ENCODE assay signal across 9 cellular contexts in the genomic region with DNA sequence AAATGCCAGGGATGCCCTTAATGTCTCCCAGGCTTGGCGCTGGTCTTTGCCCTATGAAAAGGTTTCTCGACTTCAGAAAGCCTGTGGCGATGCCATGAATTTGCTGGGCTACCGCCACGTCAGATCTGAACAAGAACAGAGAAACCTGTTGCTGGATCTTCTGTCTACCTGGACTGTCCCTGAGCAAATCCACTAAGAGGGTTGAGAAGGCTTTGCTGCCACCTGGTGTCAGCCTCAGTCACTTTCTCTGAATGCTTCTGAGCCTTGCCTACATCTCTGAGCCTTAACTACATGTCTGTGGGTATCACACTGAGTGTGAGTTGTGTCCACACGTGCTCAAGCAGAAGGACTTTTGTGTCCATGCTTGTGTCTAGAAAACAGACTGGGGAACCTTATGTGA. TPM values are rescaled to one million over a fixed set of nuclear protein-coding genes. Genes with fewer than 3 reads are reported as not detected.
DNase-seq lines count a peak whose midpoint lies in the region; ATAC-seq lines count a peak whose summit lies in the region.
"Had no signal": no experiment of that assay in that cellular context is flagged by ENCODE, and none has a peak within 500 bp of the region (broad histone marks: within the 10 kb centered on the region; RNA-seq: fewer than 3 reads in every experiment).

No MANE protein-coding gene starts in this region.

- no peak overlapping the region for H3K4me3 Mint-ChIP-seq in activated CD4-positive, alpha-beta T cell treated with anti-CD3 and anti-CD28 coated beads for 36 hours
- no peak overlapping the region for H3K4me3 Mint-ChIP-seq in activated naive CD4-positive, alpha-beta T cell treated with anti-CD3 and anti-CD28 coated beads, Interleukin-2, amount 10 ng/mL, durations not matched to agents 7 days and 5 days
- H3K4me3 Mint-ChIP-seq: activated naive CD4-positive, alpha-beta T cell treated with anti-CD3 and anti-CD28 coated beads, Interleukin-2, amount 50 U/mL, for 24 hours had no signal

- intact Hi-C loops in activated CD4-positive, alpha-beta T cell treated with anti-CD3 and anti-CD28 coated beads for 36 hours (cut with DNase I, micrococcal nuclease) = loop anchor here (5.0 kb wide), 2 partner anchors 75 to 125 kb away; a partner anchor contains a TSS

- ATAC-seq in activated CD4-positive, alpha-beta T cell treated with anti-CD3 and anti-CD28 coated beads for 36 hours = peak; percentile 58
- ATAC-seq in HG02642 (IDR thresholded peaks at IDR 0.05; ENCODE audit: poor library complexity, unreplicated experiment) = peak; percentile 77

- no peaks in the 10 kb centered on the region for H3K9me3 Mint-ChIP-seq in activated CD4-positive, alpha-beta T cell treated with anti-CD3 and anti-CD28 coated beads for 36 hours (ENCODE audit: low read depth)
- no peaks in the 10 kb centered on the region for H3K9me3 Mint-ChIP-seq in activated naive CD4-positive, alpha-beta T cell treated with anti-CD3 and anti-CD28 coated beads, Interleukin-2, amount 10 ng/mL, durations not matched to agents 7 days and 5 days
- H3K9me3 Mint-ChIP-seq: activated naive CD4-positive, alpha-beta T cell treated with anti-CD3 and anti-CD28 coated beads, Interleukin-2, amount 50 U/mL, for 24 hours had no signal

- H3K36me3 Mint-ChIP-seq in activated CD4-positive, alpha-beta T cell treated with anti-CD3 and anti-CD28 coated beads for 36 hours (ENCODE audit: low read depth) = no peaks in the 10 kb centered on the region
- H3K36me3 Mint-ChIP-seq in activated naive CD4-positive, alpha-beta T cell treated with anti-CD3 and anti-CD28 coated beads, Interleukin-2, amount 10 ng/mL, durations not matched to agents 7 days and 5 days = no peaks in the 10 kb centered on the region
- H3K36me3 Mint-ChIP-seq: activated naive CD4-positive, alpha-beta T cell treated with anti-CD3 and anti-CD28 coated beads, Interleukin-2, amount 50 U/mL, for 24 hours had no signal

- CTCF ChIA-PET in activated CD4-positive, alpha-beta T cell treated with anti-CD3 and anti-CD28 coated beads for 36 hours (lab: Charles Lee) = interaction anchor here (0.9 to 6.1 kb wide), 7 partner anchors 10 to 119 kb away, joined by 3 to 35 read pairs (median 4); no protein-coding TSS in a partner anchor
- CTCF ChIA-PET in activated naive CD4-positive, alpha-beta T cell treated with anti-CD3 and anti-CD28 coated beads, Interleukin-2, amount 10 ng/mL, durations not matched to agents 7 days and 5 days (lab: Charles Lee) = interaction anchor here (0.8 to 4.3 kb wide), 5 partner anchors 27 to 122 kb away, joined by 3 to 28 read pairs (median 3); no protein-coding TSS in a partner anchor

- POLR2A ChIA-PET in activated CD4-positive, alpha-beta T cell treated with anti-CD3 and anti-CD28 coated beads for 36 hours (lab: Charles Lee) = no interaction called here

- H3K4me1 Mint-ChIP-seq in activated CD4-positive, alpha-beta T cell treated with anti-CD3 and anti-CD28 coated beads for 36 hours = peaks cover 2% of the 10 kb centered on the region
- no peaks in the 10 kb centered on the region for H3K4me1 Mint-ChIP-seq in activated naive CD4-positive, alpha-beta T cell treated with anti-CD3 and anti-CD28 coated beads, Interleukin-2, amount 10 ng/mL, durations not matched to agents 7 days and 5 days

- peaks cover 6% of the 10 kb centered on the region for H3K27me3 Mint-ChIP-seq in activated CD4-positive, alpha-beta T cell treated with anti-CD3 and anti-CD28 coated beads for 36 hours
- peaks cover 8% of the 10 kb centered on the region for H3K27me3 Mint-ChIP-seq in activated naive CD4-positive, alpha-beta T cell treated with anti-CD3 and anti-CD28 coated beads, Interleukin-2, amount 10 ng/mL, durations not matched to agents 7 days and 5 days
- H3K27me3 Mint-ChIP-seq: activated naive CD4-positive, alpha-beta T cell treated with anti-CD3 and anti-CD28 coated beads, Interleukin-2, amount 50 U/mL, for 24 hours had no signal

- no peak overlapping the region for H3K27ac Mint-ChIP-seq in activated CD4-positive, alpha-beta T cell treated with anti-CD3 and anti-CD28 coated beads for 36 hours
- no peak overlapping the region for H3K27ac Mint-ChIP-seq in activated naive CD4-positive, alpha-beta T cell treated with anti-CD3 and anti-CD28 coated beads, Interleukin-2, amount 10 ng/mL, durations not matched to agents 7 days and 5 days
- H3K27ac Mint-ChIP-seq: activated naive CD4-positive, alpha-beta T cell treated with anti-CD3 and anti-CD28 coated beads, Interleukin-2, amount 50 U/mL, for 24 hours had no signal

- DNase-seq in activated CD4-positive, alpha-beta T cell treated with anti-CD3 and anti-CD28 coated beads for 36 hours = peak; percentile 71
- DNase-seq in activated CD4-positive, alpha-beta T cell treated with anti-CD3 and anti-CD28 coated beads for 1 hour = no peak
- DNase-seq in NCI-H69 (lab: John Stamatoyannopoulos, UW) = peak; percentile 54
- peak; percentile 59 for DNase-seq in activated naive CD4-positive, alpha-beta T cell treated with anti-CD3 and anti-CD28 coated beads, Interleukin-2, amount 10 ng/mL, durations not matched to agents 7 days and 5 days
- DNase-seq in inferior parietal cortex (ENCODE audit: extremely low spot score) = peak; percentile 45
- peak; percentile 10 to 13 for DNase-seq in stimulated activated CD8-positive, alpha-beta memory T cell treated with anti-CD3 and anti-CD28 coated beads, Interleukin-2, amount 100 ng/mL, for 48 hours (ENCODE audit: low read depth in 2 of 2)
- DNase-seq in occipital lobe (lab: John Stamatoyannopoulos, UW) = no peak

RNA-seq across cellular contexts. Expression of a gene that starts 11.4 kb away (rescaled TPM):
- not detected for total RNA-seq in activated CD4-positive, alpha-beta T cell treated with anti-CD3 and anti-CD28 coated beads for 36 hours
- total RNA-seq in occipital lobe = not detected

RNA-seq across cellular contexts. Expression of a gene that starts 39.2 kb away (rescaled TPM):
- not detected for total RNA-seq in activated CD4-positive, alpha-beta T cell treated with anti-CD3 and anti-CD28 coated beads for 36 hours
- total RNA-seq in occipital lobe = 0.31 TPM

RNA-seq across cellular contexts. Expression of a gene that starts 48.5 kb away (rescaled TPM):
- 1 to 10 TPM; 2.9 TPM for total RNA-seq in activated CD4-positive, alpha-beta T cell treated with anti-CD3 and anti-CD28 coated beads for 36 hours
- total RNA-seq in occipital lobe = 8.7 TPM

Comparison
In these comparisons a context has a peak if more than half of its experiments do, and no peak if none do; other contexts are left out.
1. DNase-seq: peak in activated CD4-positive, alpha-beta T cell treated with anti-CD3 and anti-CD28 coated beads for 36 hours (single experiment), NCI-H69 (single experiment), activated naive CD4-positive, alpha-beta T cell treated with anti-CD3 and anti-CD28 coated beads, Interleukin-2, amount 10 ng/mL, durations not matched to agents 7 days and 5 days (single experiment), inferior parietal cortex (single experiment) and stimulated activated CD8-positive, alpha-beta memory T cell treated with anti-CD3 and anti-CD28 coated beads, Interleukin-2, amount 100 ng/mL, for 48 hours (2 of 2); none in activated CD4-positive, alpha-beta T cell treated with anti-CD3 and anti-CD28 coated beads for 1 hour (single experiment) and occipital lobe (single experiment).